1 cellular context compared by ENCODE assay signal in the genomic region with DNA sequence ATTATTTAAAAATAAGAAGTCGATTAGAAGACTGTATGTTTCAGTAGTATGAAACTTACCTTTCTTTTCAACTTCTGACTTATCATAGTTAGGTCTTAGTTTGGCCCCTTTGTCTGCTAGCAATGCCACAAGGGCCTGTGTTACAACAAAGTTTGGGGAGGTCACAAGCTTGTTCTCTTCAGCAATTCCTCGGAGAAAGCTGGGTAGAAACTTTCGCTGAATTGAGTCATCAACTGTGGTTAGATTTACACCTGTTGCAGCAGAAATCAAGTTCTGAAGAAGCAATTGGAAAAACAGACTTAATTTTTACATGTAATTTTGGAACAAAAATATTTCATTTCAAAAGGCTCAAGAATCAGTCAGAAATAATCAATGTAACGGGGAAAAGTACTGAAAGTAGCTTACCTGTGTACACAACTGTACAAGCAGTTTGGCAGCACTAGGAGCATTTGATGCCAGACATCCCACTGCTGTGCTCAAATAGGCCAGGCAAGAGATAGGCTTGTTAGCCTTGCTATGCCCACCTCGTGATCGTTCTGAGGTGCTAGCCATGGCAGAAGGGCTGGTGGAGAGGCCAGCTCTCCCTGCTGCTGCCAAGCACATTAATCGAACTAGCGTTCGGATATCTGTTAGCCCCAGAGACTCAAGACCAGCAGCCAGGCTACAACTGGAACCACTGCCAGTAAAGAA.
TF ChIP-seq lines count a peak whose summit lies in the region.

No MANE protein-coding gene starts in this region.

TF ChIP-seq in HepG2, 621 proteins besides CTCF, POLR2A, EP300 and RAD21:
- TF ChIP-seq KDM1A (CRISPR knock-in tag; IDR thresholded peaks at IDR 0.05) (no peak), GABPB1 (CRISPR knock-in tag; IDR thresholded peaks at IDR 0.05) (no peak), MTF1 (CRISPR knock-in tag; IDR thresholded peaks at IDR 0.05) (no peak), ZBTB21 (CRISPR knock-in tag; IDR thresholded peaks at IDR 0.05) (no peak), GFI1 (CRISPR knock-in tag; IDR thresholded peaks at IDR 0.05; ENCODE audit: borderline replicate concordance) (no peak), ZXDC (CRISPR knock-in tag; IDR thresholded peaks at IDR 0.05) (no peak), HNRNPH1 (optimal IDR thresholded peaks at IDR 0.05; ENCODE audit: low read depth, low read length) (no peak), MXD4 (CRISPR knock-in tag; IDR thresholded peaks at IDR 0.05) (no peak), SOX6 (IDR thresholded peaks at IDR 0.05) (no peak), SOX6 (CRISPR knock-in tag; IDR thresholded peaks at IDR 0.05) (no peak)
- TF ChIP-seq, protein P1, sequence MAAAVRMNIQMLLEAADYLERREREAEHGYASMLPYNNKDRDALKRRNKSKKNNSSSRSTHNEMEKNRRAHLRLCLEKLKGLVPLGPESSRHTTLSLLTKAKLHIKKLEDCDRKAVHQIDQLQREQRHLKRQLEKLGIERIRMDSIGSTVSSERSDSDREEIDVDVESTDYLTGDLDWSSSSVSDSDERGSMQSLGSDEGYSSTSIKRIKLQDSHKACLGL (CRISPR knock-in tag; IDR thresholded peaks at IDR 0.05), result no peak
